1 cellular context compared by ENCODE assay signal in the genomic region with DNA sequence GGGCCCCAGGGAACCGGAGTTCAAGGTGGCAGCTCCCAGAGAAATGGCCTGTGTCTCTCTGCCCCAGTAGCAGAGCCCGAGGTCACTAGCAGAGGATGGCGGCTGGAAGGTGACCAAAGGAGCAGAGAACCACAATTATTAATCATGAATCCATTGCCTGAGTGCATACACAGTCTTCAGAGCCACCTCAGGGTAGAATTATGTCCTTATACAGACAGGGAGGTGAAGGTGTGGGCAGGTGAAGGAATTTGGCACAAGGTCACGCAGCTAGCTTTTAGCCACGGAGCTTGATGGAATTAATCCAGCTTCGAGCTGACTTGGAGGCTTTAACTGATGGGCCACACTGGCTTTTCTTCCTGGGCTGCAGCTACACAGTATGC.
TF ChIP-seq lines count a peak whose summit lies in the region.

No MANE protein-coding gene starts in this region.

TF ChIP-seq in neural cell, 6 proteins besides CTCF, POLR2A, EP300 and RAD21 (continued from another document):
- TF ChIP-seq MXI1 (conservative IDR thresholded peaks at IDR 0.05; ENCODE audit: poor library complexity, severe bottlenecking): no peak
- no peak for TF ChIP-seq TAF1 (IDR thresholded peaks at IDR 0.05; ENCODE audit: low read depth)
